ENCODE assay signal across 8 cellular contexts in the genomic region with DNA sequence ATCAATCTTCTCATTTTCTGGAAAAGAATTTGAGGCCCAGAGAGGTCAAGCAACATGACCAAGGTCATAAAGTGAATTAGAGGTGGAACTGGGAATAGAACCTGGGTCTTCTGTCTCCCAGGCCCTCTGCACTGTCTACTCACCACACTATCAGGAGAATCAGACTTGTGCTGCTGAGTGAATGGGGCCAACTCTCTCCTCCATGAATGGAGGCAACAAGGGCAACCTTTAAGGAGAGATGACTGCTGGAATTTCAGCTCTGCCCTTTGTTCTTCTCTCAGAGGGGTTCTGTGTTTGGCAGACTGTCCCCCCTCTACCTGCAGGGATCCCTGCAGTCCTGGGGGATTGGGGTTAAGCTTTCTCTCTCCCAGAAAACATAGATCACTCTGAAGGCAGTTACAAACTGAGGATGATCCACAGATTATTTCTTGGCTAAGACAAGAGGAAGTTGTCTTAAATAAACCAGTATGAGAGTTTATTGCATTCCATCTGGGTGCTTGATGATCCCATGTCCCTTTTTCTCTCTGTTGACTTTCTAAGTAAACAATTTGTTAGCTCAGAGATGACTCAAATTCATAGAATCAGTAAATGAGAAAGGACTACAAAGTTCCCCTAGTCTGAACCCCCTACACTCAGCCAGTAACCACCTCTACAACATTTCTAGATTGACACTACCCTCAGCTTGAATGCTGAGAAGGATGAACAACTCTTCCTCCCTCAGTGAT.
DNase-seq lines count a peak whose midpoint lies in the region; ATAC-seq and TF ChIP-seq lines count a peak whose summit lies in the region.

No MANE protein-coding gene starts in this region.

- TF ChIP-seq CTCF in AG09309 (IDR thresholded peaks at IDR 0.05; ENCODE audit: control insufficient read depth, insufficient read depth, low read depth, low read length, missing control alignments) = no peak
- no peak for TF ChIP-seq CTCF in kidney epithelial cell (IDR thresholded peaks at IDR 0.05; ENCODE audit: insufficient read depth, low read length, poor library complexity, severe bottlenecking)

- ATAC-seq in HG03342 (IDR thresholded peaks at IDR 0.05; ENCODE audit: unreplicated experiment) = peak; percentile 7
- peak; percentile 30 for ATAC-seq in activated naive CD8-positive, alpha-beta T cell treated with anti-CD3 and anti-CD28 coated beads, Interleukin-2, amount 50 U/mL, for 24 hours
- no peak for ATAC-seq in GM19035 (IDR thresholded peaks at IDR 0.05; ENCODE audit: unreplicated experiment)

- peaks cover 42% of the 10 kb centered on the region for H3K4me1 Mint-ChIP-seq in activated naive CD8-positive, alpha-beta T cell treated with anti-CD3 and anti-CD28 coated beads, Interleukin-2, amount 50 U/mL, for 24 hours

- H3K4me3 Mint-ChIP-seq in activated naive CD8-positive, alpha-beta T cell treated with anti-CD3 and anti-CD28 coated beads, Interleukin-2, amount 50 U/mL, for 24 hours = peak overlapping the region; percentile 33

- peak overlapping the region; percentile 86 for H3K27ac Mint-ChIP-seq in activated naive CD8-positive, alpha-beta T cell treated with anti-CD3 and anti-CD28 coated beads, Interleukin-2, amount 50 U/mL, for 24 hours

- H3K4me3 ChIP-seq in AG09309 (ENCODE audit: control insufficient read depth, low read depth, low read length) (no peak overlapping the region), kidney epithelial cell (ENCODE audit: low read depth, low read length) (no peak overlapping the region)

- no peaks in the 10 kb centered on the region for H3K36me3 Mint-ChIP-seq in activated naive CD8-positive, alpha-beta T cell treated with anti-CD3 and anti-CD28 coated beads, Interleukin-2, amount 50 U/mL, for 24 hours (ENCODE audit: low read depth)

- H3K27me3 Mint-ChIP-seq in activated naive CD8-positive, alpha-beta T cell treated with anti-CD3 and anti-CD28 coated beads, Interleukin-2, amount 50 U/mL, for 24 hours = no peaks in the 10 kb centered on the region

- H3K9me3 Mint-ChIP-seq in activated naive CD8-positive, alpha-beta T cell treated with anti-CD3 and anti-CD28 coated beads, Interleukin-2, amount 50 U/mL, for 24 hours = peaks cover 11% of the 10 kb centered on the region

- no peaks in the 10 kb centered on the region for H3K36me3 ChIP-seq in kidney epithelial cell (ENCODE audit: control insufficient read depth, insufficient read depth, low read length)

- no peaks in the 10 kb centered on the region for H3K27me3 ChIP-seq in kidney epithelial cell (ENCODE audit: control insufficient read depth, insufficient read depth, low read length)

- DNase-seq in AG09309 (ENCODE audit: low read depth) = peak; percentile 64
- no peak for DNase-seq in activated naive CD8-positive, alpha-beta T cell treated with anti-CD3 and anti-CD28 coated beads, Interleukin-2, amount 50 U/mL, for 24 hours
- peak; percentile 31 for DNase-seq in kidney epithelial cell (ENCODE audit: low read depth)
- DNase-seq in superior temporal gyrus (ENCODE audit: extremely low spot score) = peak; percentile 25
- DNase-seq in NCI-H2227 (lab: John Stamatoyannopoulos, UW; ENCODE audit: unreplicated experiment) = no peak
- no peak for DNase-seq in COLO668 (lab: John Stamatoyannopoulos, UW; ENCODE audit: unreplicated experiment)

Comparison
In these comparisons a context has a peak if more than half of its experiments do, and no peak if none do; other contexts are left out.
1. DNase-seq: peak in AG09309 (single experiment), kidney epithelial cell (single experiment) and superior temporal gyrus (single experiment); none in activated naive CD8-positive, alpha-beta T cell treated with anti-CD3 and anti-CD28 coated beads, Interleukin-2, amount 50 U/mL, for 24 hours (single experiment), NCI-H2227 (single experiment) and COLO668 (single experiment).